ENCODE assay signal across 18 cellular contexts in the genomic region with DNA sequence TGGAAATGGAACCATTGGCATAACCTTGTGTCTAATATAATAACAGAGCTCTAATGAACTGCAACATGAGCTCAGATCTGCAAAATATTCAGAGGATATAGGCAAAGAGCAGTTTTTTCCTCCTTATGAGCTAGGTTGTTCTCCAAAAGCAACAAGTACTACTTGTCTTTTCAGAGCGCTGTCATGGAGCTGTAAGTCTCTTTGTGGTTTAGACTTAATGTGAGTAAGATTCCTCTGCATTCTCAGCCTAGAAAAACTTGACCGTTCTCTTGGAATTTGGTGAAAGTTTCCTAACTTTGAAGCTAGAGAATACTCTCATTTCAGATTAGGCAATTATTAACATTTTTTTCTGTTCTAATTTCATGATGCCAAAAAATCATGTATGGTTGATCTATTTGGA.
DNase-seq lines count a peak whose midpoint lies in the region; ATAC-seq and TF ChIP-seq lines count a peak whose summit lies in the region.
"Had no signal": no experiment of that assay in that cellular context is flagged by ENCODE, and none has a peak within 500 bp of the region (broad histone marks: within the 10 kb centered on the region; RNA-seq: fewer than 3 reads in every experiment).

No MANE protein-coding gene starts in this region.

- DNase-seq in AG09309 (ENCODE audit: low read depth) (peak; percentile 70), MV-4-11 (lab: John Stamatoyannopoulos, UW) (peak; percentile 9), dedifferentiated amniotic fluid mesenchymal stem cell (ENCODE audit: extremely low spot score) (peak; percentile 76), myocyte (ENCODE audit: low read depth) (peak; percentile 50), globus pallidus (ENCODE audit: low spot score) (no peak), ecto neural progenitor cell (ENCODE audit: low spot score) (no peak), NCI-H1092 (lab: John Stamatoyannopoulos, UW) (no peak)
- DNase-seq: activated effector memory CD4-positive, alpha-beta T cell treated with Interleukin-2 at 50 U/mL for 16 hours; C1 segment of cervical spinal cord; central memory CD4-positive, alpha-beta T cell; DMS79 treated with DMSO at 0.1 percent for 48 hours; erythroblast; KBM-7; NCI-H1694; NCI-H524 treated with DMSO at 0.1 percent for 48 hours; stimulated activated CD4-positive, alpha-beta T cell treated with anti-CD3 and anti-CD28 coated beads, Interleukin-4, amount 100 ng/mL, for 1 hour had no signal

- no peak overlapping the region for H3K4me3 ChIP-seq in AG09309 (ENCODE audit: control insufficient read depth, low read depth, low read length)

- TF ChIP-seq CTCF in AG09309 (IDR thresholded peaks at IDR 0.05; ENCODE audit: control insufficient read depth, insufficient read depth, low read depth, low read length, missing control alignments): no peak

- no peak for ATAC-seq in HG02588 (IDR thresholded peaks at IDR 0.05; ENCODE audit: unreplicated experiment)
- ATAC-seq: stimulated activated effector memory CD8-positive, alpha-beta T cell treated with anti-CD3 and anti-CD28 coated beads, Interleukin-12 subunit alpha, Interleukin-12 subunit beta, amount 100 ng/mL, for 72 hours had no signal

Comparison
In these comparisons a context has a peak if more than half of its experiments do, and no peak if none do; other contexts are left out.
1. DNase-seq: peak in AG09309 (single experiment), MV-4-11 (single experiment), dedifferentiated amniotic fluid mesenchymal stem cell (single experiment) and myocyte (single experiment); none in globus pallidus (single experiment), ecto neural progenitor cell (single experiment) and NCI-H1092 (single experiment).